12 cellular contexts compared by ENCODE assay signal in genomic region chr10:113953505-113954272, GRCh38.
A peak's percentile ranks its signal among the peaks of the same experiment; 100 is the strongest.
DNase-seq lines count a peak whose midpoint lies in the region; ATAC-seq and TF ChIP-seq lines count a peak whose summit lies in the region.
"Had no signal": no experiment of that assay in that cellular context is flagged by ENCODE, and none has a peak within 500 bp of the region (broad histone marks: within the 10 kb centered on the region; RNA-seq: fewer than 3 reads in every experiment).

No MANE protein-coding gene starts in this region.

- TF ChIP-seq EP300 in ovary (IDR thresholded peaks at IDR 0.05) = no peak

- TF ChIP-seq CTCF in DND-41 (IDR thresholded peaks at IDR 0.05; ENCODE audit: borderline replicate concordance, extremely low read depth, low read length, poor library complexity, severe bottlenecking) (peak; percentile 44), HL-60 (IDR thresholded peaks at IDR 0.05; ENCODE audit: insufficient read depth, low read length) (no peak), ovary (IDR thresholded peaks at IDR 0.05) (no peak)

- TF ChIP-seq POLR2A in ovary (IDR thresholded peaks at IDR 0.05) = no peak

- no peaks in the 10 kb centered on the region for H3K36me3 ChIP-seq in DND-41 (ENCODE audit: insufficient read depth, low read length)
- H3K36me3 ChIP-seq in ovary = no peaks in the 10 kb centered on the region

- no peak overlapping the region for H3K4me2 ChIP-seq in DND-41 (ENCODE audit: insufficient read depth, low read length)

- H3K9ac ChIP-seq in DND-41 (ENCODE audit: low read depth, low read length) = no peak overlapping the region

- H4K20me1 ChIP-seq in DND-41 (ENCODE audit: insufficient read depth, low read length) = no peaks in the 10 kb centered on the region

- WGBS in ovary, 3 donors = 90 to 92% (median 92%) methylated on average over 2 of the region's 2 CpGs

- H3K79me2 ChIP-seq in DND-41 (ENCODE audit: insufficient read depth, low read length) = no peaks in the 10 kb centered on the region

- H3K27ac ChIP-seq in DND-41 (ENCODE audit: low read length) (no peak overlapping the region), HL-60 (replicated peaks) (no peak overlapping the region), ovary (no peak overlapping the region)

- H3K27me3 ChIP-seq in DND-41 (ENCODE audit: insufficient read depth, low read length, poor library complexity) (no peaks in the 10 kb centered on the region), HL-60 (ENCODE audit: insufficient read depth, poor library complexity, severe bottlenecking) (no peaks in the 10 kb centered on the region), ovary (no peaks in the 10 kb centered on the region)

- peak; percentile 27 for DNase-seq in DND-41
- DNase-seq in HL-60 (ENCODE audit: low read depth in 1 of 2, low spot score in 1 of 2) = peak; percentile 66 to 73
- DNase-seq in SKM-1 (lab: John Stamatoyannopoulos, UW; ENCODE audit: unreplicated experiment) = peak; percentile 56
- DNase-seq in globus pallidus (ENCODE audit: low spot score) = peak; percentile 16
- no peak for DNase-seq in ovary
- no peak for DNase-seq in germinal center (ENCODE audit: low spot score)
- DNase-seq in activated CD8-positive, alpha-beta memory T cell treated with anti-CD3 and anti-CD28 coated beads for 24 hours = no peak
- DNase-seq in NCI-H187 treated with DMSO at 0.1 percent for 48 hours (lab: John Stamatoyannopoulos, UW) = no peak
- DNase-seq: head of caudate nucleus; NCI-H1436; SHP77 treated with DMSO at 0.1 percent for 48 hours; stimulated activated CD4-positive, alpha-beta T cell treated with anti-CD3 and anti-CD28 coated beads, Interleukin-15, amount 100 ng/mL, for 24 hours had no signal

- H3K9me3 ChIP-seq in DND-41 (ENCODE audit: insufficient read depth, low read length, severe bottlenecking) (no peaks in the 10 kb centered on the region), ovary (no peaks in the 10 kb centered on the region)

- H3K4me1 ChIP-seq in DND-41 (ENCODE audit: insufficient read depth, low read length) (peaks cover 13% of the 10 kb centered on the region; the same call in 1 of the 2 replicates), ovary (ENCODE audit: insufficient read depth) (no peaks in the 10 kb centered on the region)

- intact Hi-C loops in ovary (cut with DNase I) = no loop called here

- H2AFZ ChIP-seq in DND-41 (ENCODE audit: low read depth, low read length) = peak overlapping the region; percentile 12; the same call in 1 of the 2 replicates

- peak; percentile 60 for ATAC-seq in DND-41 (ENCODE audit: insufficient read depth, low read depth)

- H3K4me3 ChIP-seq in DND-41 (ENCODE audit: low read depth in 1 of 2, low read length in 2 of 2) (no peak overlapping the region), HL-60 (replicated peaks; ENCODE audit: insufficient read depth, low read length) (no peak overlapping the region), ovary (no peak overlapping the region)

Comparison
In these comparisons a context has a peak if more than half of its experiments do, and no peak if none do; other contexts are left out.
1. DNase-seq: peak in DND-41 (single experiment), HL-60 (2 of 2), SKM-1 (single experiment) and globus pallidus (single experiment); none in ovary (0 of 5), germinal center (single experiment), activated CD8-positive, alpha-beta memory T cell treated with anti-CD3 and anti-CD28 coated beads for 24 hours (single experiment) and NCI-H187 treated with DMSO at 0.1 percent for 48 hours (single experiment).